In the genomic region with DNA sequence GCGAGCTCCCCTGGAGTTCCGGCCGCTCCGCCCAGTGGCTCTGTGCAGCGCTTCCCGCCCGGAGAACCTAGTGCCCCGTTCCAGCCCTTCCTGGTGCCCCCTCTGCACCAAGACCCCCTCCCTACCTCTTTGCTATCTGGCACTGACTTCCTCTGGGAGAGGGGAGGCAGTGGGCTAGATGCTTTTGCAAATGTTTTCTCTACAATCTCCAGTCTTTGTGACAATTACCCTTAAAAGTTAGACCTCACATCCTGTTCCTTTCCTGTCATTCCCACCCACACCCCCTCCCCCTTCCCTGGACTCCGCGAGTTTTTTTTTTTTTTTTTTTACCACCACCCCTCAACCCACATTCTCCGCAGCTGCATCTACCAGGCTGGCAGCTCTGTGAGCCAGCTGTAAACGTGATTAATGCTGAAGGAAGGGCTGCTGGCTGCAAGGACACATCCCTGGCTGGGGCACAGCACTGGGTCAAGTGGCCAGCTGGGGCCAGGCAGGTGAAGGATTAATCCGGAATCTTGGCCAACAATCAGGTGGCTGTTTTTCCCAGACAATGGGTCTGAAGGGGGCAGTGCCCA, we compare ENCODE assay signal across 8 cellular contexts.
A peak's percentile ranks its signal among the peaks of the same experiment; 100 is the strongest.
DNase-seq lines count a peak whose midpoint lies in the region; ATAC-seq and TF ChIP-seq lines count a peak whose summit lies in the region.

No MANE protein-coding gene starts in this region.

- TF ChIP-seq CTCF in stomach (IDR thresholded peaks at IDR 0.05), result no peak

- intact Hi-C loops in left ventricle myocardium superior (cut with micrococcal nuclease), result no loop called here
- intact Hi-C loops in stomach (cut with DNase I; ENCODE audit: low total_unique reads), result no loop called here
- intact Hi-C loops in posterior vena cava (cut with DNase I), result no loop called here

- peak overlapping the region; percentile 71 for H3K4me3 Mint-ChIP-seq in activated T-cell treated with anti-CD3 and anti-CD28 coated beads, Interleukin-2, amount 50 U/mL, for 24 hours

- H3K27ac Mint-ChIP-seq in activated T-cell treated with anti-CD3 and anti-CD28 coated beads, Interleukin-2, amount 50 U/mL, for 24 hours, result no peak overlapping the region

- peak overlapping the region; percentile 31 to 42 (median 33) for H3K4me3 ChIP-seq in stomach

- H3K9me3 ChIP-seq in stomach, result no peaks in the 10 kb centered on the region

- H3K27me3 Mint-ChIP-seq in activated T-cell treated with anti-CD3 and anti-CD28 coated beads, Interleukin-2, amount 50 U/mL, for 24 hours, result peaks cover 30% of the 10 kb centered on the region

- no peak for TF ChIP-seq POLR2A in stomach (IDR thresholded peaks at IDR 0.05)

- no peak overlapping the region for H3K27ac ChIP-seq in stomach

- 1 to 6% (median 3%) methylated on average over 10 to 13 of the region's 13 CpGs for WGBS in stomach, 5 donors

- peaks cover 10 to 16% (median 15%) of the 10 kb centered on the region in 4 donors for H3K4me1 ChIP-seq in stomach

- no peaks in the 10 kb centered on the region for H3K9me3 Mint-ChIP-seq in activated T-cell treated with anti-CD3 and anti-CD28 coated beads, Interleukin-2, amount 50 U/mL, for 24 hours

- ATAC-seq in left ventricle myocardium superior, result peak; percentile 38

- no peak for TF ChIP-seq EP300 in stomach (IDR thresholded peaks at IDR 0.05)

- no peaks in the 10 kb centered on the region for H3K36me3 ChIP-seq in stomach

- peak; percentile 57 for DNase-seq in activated T-cell treated with anti-CD3 and anti-CD28 coated beads, Interleukin-2, amount 50 U/mL, for 24 hours
- DNase-seq in activated T-cell treated with anti-CD3 and anti-CD28 coated beads for 4 hours, result no peak
- DNase-seq in RPMI8226, result peak; percentile 41
- no peak for DNase-seq in left ventricle myocardium superior
- no peak for DNase-seq in stomach
- no peak for DNase-seq in posterior vena cava (ENCODE audit: low spot score)
- no peak for DNase-seq in LoVo (ENCODE audit: low spot score)
- DNase-seq in GM19238 (ENCODE audit: insufficient read length, low spot score), result no peak

- peaks cover 0 to 64% (median 34%) of the 10 kb centered on the region in 3 donors for H3K27me3 ChIP-seq in stomach

- H3K4me1 Mint-ChIP-seq in activated T-cell treated with anti-CD3 and anti-CD28 coated beads, Interleukin-2, amount 50 U/mL, for 24 hours (ENCODE audit: low read depth), result peaks cover 16% of the 10 kb centered on the region

- no peaks in the 10 kb centered on the region for H3K36me3 Mint-ChIP-seq in activated T-cell treated with anti-CD3 and anti-CD28 coated beads, Interleukin-2, amount 50 U/mL, for 24 hours (ENCODE audit: low read depth)

Comparison
In these comparisons a context has a peak if more than half of its experiments do, and no peak if none do; other contexts are left out.
1. DNase-seq: peak in activated T-cell treated with anti-CD3 and anti-CD28 coated beads, Interleukin-2, amount 50 U/mL, for 24 hours (single experiment) and RPMI8226 (single experiment); none in activated T-cell treated with anti-CD3 and anti-CD28 coated beads for 4 hours (single experiment), left ventricle myocardium superior (single experiment), stomach (single experiment), posterior vena cava (single experiment), LoVo (single experiment) and GM19238 (single experiment).